In the genomic region with DNA sequence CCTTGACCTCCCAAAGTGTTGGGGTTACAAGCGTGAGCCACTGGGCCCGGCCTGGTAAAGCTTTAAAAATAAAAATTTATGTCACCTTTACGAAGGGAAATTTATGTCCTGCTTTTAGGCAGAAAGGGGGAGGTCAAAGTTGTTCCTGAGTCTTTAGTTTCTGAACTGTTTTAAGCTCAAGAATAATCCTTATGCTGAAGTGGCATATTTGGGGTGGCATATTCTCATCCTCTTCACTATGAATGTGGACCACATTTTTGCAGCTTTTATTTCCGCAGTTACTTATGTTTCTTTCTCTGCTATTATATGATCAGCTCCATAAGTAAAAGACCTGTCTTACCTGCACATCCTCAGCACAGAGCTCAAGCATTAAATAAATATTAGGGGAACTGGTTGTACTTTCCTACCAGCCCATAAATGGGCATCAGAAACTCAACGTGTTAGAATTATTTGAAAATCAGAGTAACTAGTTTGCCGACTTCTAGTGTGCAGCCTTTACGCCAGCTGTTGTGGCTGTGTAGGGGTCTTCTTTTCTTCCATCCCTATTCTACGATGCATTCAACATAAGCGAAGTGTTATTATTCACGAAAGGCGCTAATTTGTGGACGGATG, we compare ENCODE assay signal across 8 cellular contexts. TPM values are rescaled to one million over a fixed set of nuclear protein-coding genes. Genes with fewer than 3 reads are reported as not detected.
A peak's percentile ranks its signal among the peaks of the same experiment; 100 is the strongest.
DNase-seq lines count a peak whose midpoint lies in the region; ATAC-seq, FAIRE-seq and TF ChIP-seq lines count a peak whose summit lies in the region.

No MANE protein-coding gene starts in this region.

- no peak overlapping the region for H3K27ac Mint-ChIP-seq in activated CD4-positive, alpha-beta T cell treated with anti-CD3 and anti-CD28 coated beads for 36 hours
- no peak overlapping the region for H3K27ac Mint-ChIP-seq in activated T-helper 1 cell treated with anti-CD3 and anti-CD28 coated beads, Interleukin-12 subunit alpha, Interleukin-12 subunit beta, Interleukin-2, Interleukin-4 antibody, amounts not matched to agents 30 ng/mL and 10 ng/mL and 1 ng/mL, durations not matched to agents 14 hours and 24 hours and 36 hours

- H3K4me1 ChIP-seq in left lung (peaks cover 0 to 17% of the 10 kb centered on the region in 2 donors), subcutaneous abdominal adipose tissue (ENCODE audit: control insufficient read depth in 5 of 5, insufficient read depth in 5 of 5, low read length in 5 of 5) (peaks cover 3 to 20% (median 14%) of the 10 kb centered on the region in 5 donors), kidney (ENCODE audit: control insufficient read depth in 1 of 2, insufficient read depth in 1 of 2, low read depth in 1 of 2, low read length in 2 of 2) (peaks cover 0 to 4% of the 10 kb centered on the region in 2 donors)

- H3K4me1 Mint-ChIP-seq in activated CD4-positive, alpha-beta T cell treated with anti-CD3 and anti-CD28 coated beads for 36 hours, result peaks cover 9% of the 10 kb centered on the region
- H3K4me1 Mint-ChIP-seq in activated T-helper 1 cell treated with anti-CD3 and anti-CD28 coated beads, Interleukin-12 subunit alpha, Interleukin-12 subunit beta, Interleukin-2, Interleukin-4 antibody, amounts not matched to agents 30 ng/mL and 10 ng/mL and 1 ng/mL, durations not matched to agents 14 hours and 24 hours and 36 hours (ENCODE audit: low read depth), result peaks cover 18% of the 10 kb centered on the region

- no peaks in the 10 kb centered on the region for H3K9me3 Mint-ChIP-seq in activated CD4-positive, alpha-beta T cell treated with anti-CD3 and anti-CD28 coated beads for 36 hours (ENCODE audit: low read depth)
- no peaks in the 10 kb centered on the region for H3K9me3 Mint-ChIP-seq in activated T-helper 1 cell treated with anti-CD3 and anti-CD28 coated beads, Interleukin-12 subunit alpha, Interleukin-12 subunit beta, Interleukin-2, Interleukin-4 antibody, amounts not matched to agents 30 ng/mL and 10 ng/mL and 1 ng/mL, durations not matched to agents 14 hours and 24 hours and 36 hours

- H3K27me3 ChIP-seq in left lung (no peaks in the 10 kb centered on the region), subcutaneous abdominal adipose tissue (ENCODE audit: control insufficient read depth in 5 of 5, insufficient read depth in 4 of 5, low read length in 5 of 5) (no peaks in the 10 kb centered on the region)

- CTCF ChIA-PET in activated CD4-positive, alpha-beta T cell treated with anti-CD3 and anti-CD28 coated beads for 36 hours (lab: Charles Lee), result interaction anchor here (0.7 to 1.6 kb wide), 4 partner anchors 9 to 249 kb away, joined by 3 to 5 read pairs (median 4); no protein-coding TSS in a partner anchor

- peak overlapping the region in 1 of 2 donors; percentile 77 for H3K4me3 ChIP-seq in left lung
- peak overlapping the region; percentile 62 to 93 (median 80) for H3K4me3 ChIP-seq in subcutaneous abdominal adipose tissue (ENCODE audit: low read depth in 1 of 5, low read length in 5 of 5)
- peak overlapping the region in 1 of 2 donors; percentile 79 for H3K4me3 ChIP-seq in kidney (ENCODE audit: low read length in 2 of 2)

- peak overlapping the region; percentile 13 for H3K4me3 Mint-ChIP-seq in activated CD4-positive, alpha-beta T cell treated with anti-CD3 and anti-CD28 coated beads for 36 hours
- peak overlapping the region; percentile 84 for H3K4me3 Mint-ChIP-seq in activated T-helper 1 cell treated with anti-CD3 and anti-CD28 coated beads, Interleukin-12 subunit alpha, Interleukin-12 subunit beta, Interleukin-2, Interleukin-4 antibody, amounts not matched to agents 30 ng/mL and 10 ng/mL and 1 ng/mL, durations not matched to agents 14 hours and 24 hours and 36 hours

- ATAC-seq in activated CD4-positive, alpha-beta T cell treated with anti-CD3 and anti-CD28 coated beads for 36 hours, result no peak
- ATAC-seq in left lung, result no peak

- H3K9ac ChIP-seq in subcutaneous abdominal adipose tissue (ENCODE audit: low read length in 5 of 5), result peak overlapping the region; percentile 68 to 86 (median 84)
- peak overlapping the region in 1 of 2 donors; percentile 64 for H3K9ac ChIP-seq in kidney (ENCODE audit: low read length in 2 of 2)

- H3K27ac ChIP-seq in left lung, result peak overlapping the region; percentile 83 to 95
- H3K27ac ChIP-seq in subcutaneous abdominal adipose tissue (ENCODE audit: low read depth, low read length), result peak overlapping the region; percentile 87
- H3K27ac ChIP-seq in kidney (ENCODE audit: low read depth in 2 of 2, low read length in 2 of 2), result no peak overlapping the region

- DNase-seq in activated CD4-positive, alpha-beta T cell treated with anti-CD3 and anti-CD28 coated beads for 36 hours, result no peak
- DNase-seq in activated CD4-positive, alpha-beta T cell treated with anti-CD3 and anti-CD28 coated beads, Interleukin-2, amount 50 U/mL, for 4 hours, result no peak
- DNase-seq in activated T-helper 1 cell treated with anti-CD3 and anti-CD28 coated beads, Interleukin-12 subunit alpha, Interleukin-12 subunit beta, Interleukin-2, Interleukin-4 antibody, amounts not matched to agents 30 ng/mL and 10 ng/mL and 1 ng/mL, durations not matched to agents 14 hours and 24 hours and 36 hours (ENCODE audit: low spot score), result no peak
- DNase-seq in left lung (no peak), kidney (no peak), SHP77 treated with DMSO at 0.1 percent for 48 hours (lab: John Stamatoyannopoulos, UW) (no peak)
- no peak for DNase-seq in activated CD8-positive, alpha-beta memory T cell treated with anti-CD3 and anti-CD28 coated beads, Interleukin-2, amount 50 U/mL, for 48 hours

- no peaks in the 10 kb centered on the region for H3K36me3 ChIP-seq in left lung
- H3K36me3 ChIP-seq in subcutaneous abdominal adipose tissue (ENCODE audit: control insufficient read depth in 5 of 5, insufficient read depth in 5 of 5, low read length in 5 of 5), result no peaks in the 10 kb centered on the region
- no peaks in the 10 kb centered on the region for H3K36me3 ChIP-seq in kidney (ENCODE audit: control insufficient read depth in 1 of 2, insufficient read depth in 2 of 2, low read length in 2 of 2)

- POLR2A ChIA-PET in activated CD4-positive, alpha-beta T cell treated with anti-CD3 and anti-CD28 coated beads for 36 hours (lab: Charles Lee), result no interaction called here

- no peak for FAIRE-seq in kidney (lab: Jason Lieb, UNC)

- intact Hi-C loops in activated CD4-positive, alpha-beta T cell treated with anti-CD3 and anti-CD28 coated beads for 36 hours (cut with DNase I, micrococcal nuclease), result loop anchor here in 1 of 2 experiments (2.0 kb wide), 2 partner anchors 74 to 494 kb away; partner anchors contain the start of gene MED23
- intact Hi-C loops in activated T-helper 1 cell treated with anti-CD3 and anti-CD28 coated beads, Interleukin-12 subunit alpha, Interleukin-12 subunit beta, Interleukin-2, Interleukin-4 antibody, amounts not matched to agents 30 ng/mL and 10 ng/mL and 1 ng/mL, durations not matched to agents 14 hours and 24 hours and 36 hours (cut with micrococcal nuclease), result loop anchor here (2.0 kb wide), 1 partner anchor 72 kb away; the partner anchor contains the start of gene EPB41L2
- intact Hi-C loops in left lung (cut with DNase I) (no loop called here), kidney (cut with DNase I) (no loop called here)

- no peaks in the 10 kb centered on the region for H3K36me3 Mint-ChIP-seq in activated CD4-positive, alpha-beta T cell treated with anti-CD3 and anti-CD28 coated beads for 36 hours (ENCODE audit: low read depth)
- H3K36me3 Mint-ChIP-seq in activated T-helper 1 cell treated with anti-CD3 and anti-CD28 coated beads, Interleukin-12 subunit alpha, Interleukin-12 subunit beta, Interleukin-2, Interleukin-4 antibody, amounts not matched to agents 30 ng/mL and 10 ng/mL and 1 ng/mL, durations not matched to agents 14 hours and 24 hours and 36 hours (ENCODE audit: low read depth), result no peaks in the 10 kb centered on the region

- H3K27me3 Mint-ChIP-seq in activated CD4-positive, alpha-beta T cell treated with anti-CD3 and anti-CD28 coated beads for 36 hours, result no peaks in the 10 kb centered on the region
- peaks cover 17% of the 10 kb centered on the region for H3K27me3 Mint-ChIP-seq in activated T-helper 1 cell treated with anti-CD3 and anti-CD28 coated beads, Interleukin-12 subunit alpha, Interleukin-12 subunit beta, Interleukin-2, Interleukin-4 antibody, amounts not matched to agents 30 ng/mL and 10 ng/mL and 1 ng/mL, durations not matched to agents 14 hours and 24 hours and 36 hours (ENCODE audit: insufficient read depth)

- TF ChIP-seq CTCF in left lung (IDR thresholded peaks at IDR 0.05), result no peak
- no peak for TF ChIP-seq CTCF in kidney (IDR thresholded peaks at IDR 0.05; ENCODE audit: borderline replicate concordance, extremely low read depth, insufficient read depth)

- H3K9me3 ChIP-seq in left lung (no peaks in the 10 kb centered on the region), subcutaneous abdominal adipose tissue (ENCODE audit: control insufficient read depth in 5 of 5, low read length in 5 of 5) (no peaks in the 10 kb centered on the region), kidney (ENCODE audit: control insufficient read depth in 1 of 2, low read length in 2 of 2) (no peaks in the 10 kb centered on the region)

RNA-seq across cellular contexts. Expression of gene AKAP7, which starts 0.9 kb away (rescaled TPM):
- total RNA-seq in activated CD4-positive, alpha-beta T cell treated with anti-CD3 and anti-CD28 coated beads for 36 hours, result 1 to 10 TPM; 5.1 to 6.0 TPM
- 3.4 and 3.8 TPM in 2 replicates for total RNA-seq in activated T-helper 1 cell treated with anti-CD3 and anti-CD28 coated beads, Interleukin-12 subunit alpha, Interleukin-12 subunit beta, Interleukin-2, Interleukin-4 antibody, amounts not matched to agents 30 ng/mL and 10 ng/mL and 1 ng/mL, durations not matched to agents 14 hours and 24 hours and 36 hours
- total RNA-seq in left lung (10 to 100 TPM in 1 of 2 donors, 1 to 10 TPM in 1; 9.3 to 12.1 TPM), kidney (12.0 TPM)
- polyA plus RNA-seq in kidney (ENCODE audit: insufficient read depth, low read depth, low replicate concordance), result 7.9 TPM

Comparison
In these comparisons a context has a peak if more than half of its experiments do, and no peak if none do; other contexts are left out.
1. H3K27ac ChIP-seq: peak in left lung (2 of 2) and subcutaneous abdominal adipose tissue (single experiment); none in kidney (0 of 2).